1 cellular context compared by ENCODE assay signal in genomic region chr6:150894191-150894744, GRCh38.
TF ChIP-seq lines count a peak whose summit lies in the region.

No MANE protein-coding gene starts in this region.

TF ChIP-seq in WTC11, 78 proteins besides CTCF, POLR2A, EP300 and RAD21 (continued from another document):
- TF ChIP-seq, protein P1, sequence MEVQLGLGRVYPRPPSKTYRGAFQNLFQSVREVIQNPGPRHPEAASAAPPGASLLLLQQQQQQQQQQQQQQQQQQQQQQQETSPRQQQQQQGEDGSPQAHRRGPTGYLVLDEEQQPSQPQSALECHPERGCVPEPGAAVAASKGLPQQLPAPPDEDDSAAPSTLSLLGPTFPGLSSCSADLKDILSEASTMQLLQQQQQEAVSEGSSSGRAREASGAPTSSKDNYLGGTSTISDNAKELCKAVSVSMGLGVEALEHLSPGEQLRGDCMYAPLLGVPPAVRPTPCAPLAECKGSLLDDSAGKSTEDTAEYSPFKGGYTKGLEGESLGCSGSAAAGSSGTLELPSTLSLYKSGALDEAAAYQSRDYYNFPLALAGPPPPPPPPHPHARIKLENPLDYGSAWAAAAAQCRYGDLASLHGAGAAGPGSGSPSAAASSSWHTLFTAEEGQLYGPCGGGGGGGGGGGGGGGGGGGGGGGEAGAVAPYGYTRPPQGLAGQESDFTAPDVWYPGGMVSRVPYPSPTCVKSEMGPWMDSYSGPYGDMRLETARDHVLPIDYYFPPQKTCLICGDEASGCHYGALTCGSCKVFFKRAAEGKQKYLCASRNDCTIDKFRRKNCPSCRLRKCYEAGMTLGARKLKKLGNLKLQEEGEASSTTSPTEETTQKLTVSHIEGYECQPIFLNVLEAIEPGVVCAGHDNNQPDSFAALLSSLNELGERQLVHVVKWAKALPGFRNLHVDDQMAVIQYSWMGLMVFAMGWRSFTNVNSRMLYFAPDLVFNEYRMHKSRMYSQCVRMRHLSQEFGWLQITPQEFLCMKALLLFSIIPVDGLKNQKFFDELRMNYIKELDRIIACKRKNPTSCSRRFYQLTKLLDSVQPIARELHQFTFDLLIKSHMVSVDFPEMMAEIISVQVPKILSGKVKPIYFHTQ (CRISPR knock-in tag; IDR thresholded peaks at IDR 0.05) = no peak
